ENCODE assay signal across 8 cellular contexts in genomic region chr2:216412022-216412999, GRCh38. TPM values are rescaled to one million over a fixed set of nuclear protein-coding genes. Genes with fewer than 3 reads are reported as not detected.
DNase-seq lines count a peak whose midpoint lies in the region; ATAC-seq and TF ChIP-seq lines count a peak whose summit lies in the region.

Gene SMARCAL1, plus strand, starts transcription at chr2:216412484. Its CDS starts 2,221 bp downstream, at chr2:216414705.

- peak within 1 kb of the TSS; percentile 91 for H3K27ac ChIP-seq in colonic mucosa

- H3K4me3 ChIP-seq in BE2C (ENCODE audit: low read depth, low read length) (peak within 1 kb of the TSS; percentile 79), colonic mucosa (peak within 1 kb of the TSS; percentile 75)

- intact Hi-C loops in colonic mucosa (cut with DNase I) = no loop called here

- H3K9ac ChIP-seq in colonic mucosa (ENCODE audit: low read depth in 2 of 2, low read length in 2 of 2) = peak within 1 kb of the TSS; percentile 78 to 81

- H3K4me1 ChIP-seq in BE2C (peaks cover 3% of the 10 kb centered on the region; the same call in 1 of the 2 replicates), colonic mucosa (no peaks in the 10 kb centered on the region)

- H3K27me3 ChIP-seq in BE2C (no peaks in the 10 kb centered on the region), colonic mucosa (no peaks in the 10 kb centered on the region)

- H3K9me3 ChIP-seq in BE2C (no peaks in the 10 kb centered on the region), colonic mucosa (no peaks in the 10 kb centered on the region)

- ATAC-seq in HG03460 (IDR thresholded peaks at IDR 0.05; ENCODE audit: unreplicated experiment) = peak; percentile 93

- H3K36me3 ChIP-seq in BE2C = no peaks in the 10 kb centered on the region; the same call in 1 of the 2 replicates
- no peaks in the 10 kb centered on the region for H3K36me3 ChIP-seq in colonic mucosa

- TF ChIP-seq CTCF in BE2C (IDR thresholded peaks at IDR 0.05; ENCODE audit: low read depth, low read length) (no peak), colonic mucosa (IDR thresholded peaks at IDR 0.05) (no peak)

- peak; percentile 99 for DNase-seq in BE2C
- DNase-seq in GM19240 (ENCODE audit: insufficient read length, low spot score) = peak; percentile 58
- peak; percentile 97 to 99 for DNase-seq in NCI-H526 (lab: John Stamatoyannopoulos, UW)
- peak; percentile 99 for DNase-seq in activated CD4-positive, alpha-beta T cell treated with anti-CD3 and anti-CD28 coated beads for 48 hours
- peak; percentile 99 for DNase-seq in colonic mucosa
- peak; percentile 98 for DNase-seq in kidney tubule cell (ENCODE audit: low spot score)
- DNase-seq in stimulated activated CD4-positive, alpha-beta T cell treated with anti-CD3 and anti-CD28 coated beads, Interleukin-1b, Interleukin-23, amount 100 ng/mL, for 24 hours (ENCODE audit: low read depth in 4 of 4, low spot score in 1 of 4) = peak; percentile 97 to 98 (median 98)

RNA-seq across cellular contexts. Expression of gene SMARCAL1, which starts in this region (rescaled TPM):
- polyA plus RNA-seq in BE2C (2012; ENCODE audit: insufficient read depth, insufficient read length, low read depth) = 26.0 TPM
- total RNA-seq in colonic mucosa = 10 to 100 TPM; 13.8 to 18.1 TPM

Comparison
In these comparisons a context has a peak if more than half of its experiments do, and no peak if none do; other contexts are left out.
1. Peak in every context shown above with its lines: DNase-seq, ATAC-seq, H3K4me3 ChIP-seq and H3K27ac ChIP-seq.